Comparison of ENCODE assay signal across 1 cellular context in genomic region chr12:124512667-124513296, GRCh38.
TF ChIP-seq lines count a peak whose summit lies in the region.

No MANE protein-coding gene starts in this region.

TF ChIP-seq in HEK293, 187 proteins besides CTCF, POLR2A, EP300 and RAD21 (continued from another document and continues in another):
- no peak for TF ChIP-seq ZNF513 (tag by site-specific recombination; IDR thresholded peaks at IDR 0.05)
- no peak for TF ChIP-seq OVOL3 (tag by site-specific recombination; IDR thresholded peaks at IDR 0.05)
- TF ChIP-seq PATZ1 (tag by site-specific recombination; IDR thresholded peaks at IDR 0.05), result peak; percentile 49
- no peak for TF ChIP-seq ZBTB17 (tag by site-specific recombination; IDR thresholded peaks at IDR 0.05)
- no peak for TF ChIP-seq ZNF488 (tag by site-specific recombination; IDR thresholded peaks at IDR 0.05)
- no peak for TF ChIP-seq ELK4 (IDR thresholded peaks at IDR 0.05; ENCODE audit: borderline replicate concordance, low read depth, low read length)
- TF ChIP-seq ZNF292 (tag by site-specific recombination; IDR thresholded peaks at IDR 0.05; ENCODE audit: borderline replicate concordance, low read depth), result no peak
- TF ChIP-seq ZNF624 (tag by site-specific recombination; IDR thresholded peaks at IDR 0.05), result no peak
- peak; percentile 94 for TF ChIP-seq ZFP69B (tag by site-specific recombination; IDR thresholded peaks at IDR 0.05)
- no peak for TF ChIP-seq ZNF155 (tag by site-specific recombination; IDR thresholded peaks at IDR 0.05)
- TF ChIP-seq BCL6B (tag by site-specific recombination; IDR thresholded peaks at IDR 0.05), result no peak
- peak; percentile 73; the same call in 1 of the 2 replicates for TF ChIP-seq HIC1 (tag by site-specific recombination; IDR thresholded peaks at IDR 0.05)
- TF ChIP-seq ZNF26 (tag by site-specific recombination; IDR thresholded peaks at IDR 0.05), result no peak
- no peak for TF ChIP-seq ZBTB26 (tag by site-specific recombination; optimal IDR thresholded peaks at IDR 0.05)
- no peak for TF ChIP-seq SCRT1 (tag by site-specific recombination; IDR thresholded peaks at IDR 0.05; ENCODE audit: borderline replicate concordance)
- TF ChIP-seq ZNF670 (tag by site-specific recombination; IDR thresholded peaks at IDR 0.05; ENCODE audit: low read depth), result no peak
- TF ChIP-seq PRDM6 (tag by site-specific recombination; IDR thresholded peaks at IDR 0.05), result no peak
- no peak for TF ChIP-seq MYNN (tag by site-specific recombination; IDR thresholded peaks at IDR 0.05; ENCODE audit: borderline replicate concordance)
- TF ChIP-seq ZEB2 (tag by site-specific recombination; IDR thresholded peaks at IDR 0.05), result peak; percentile 16; the same call in 1 of the 2 replicates
- peak; percentile 95 for TF ChIP-seq ZFHX2 (tag by site-specific recombination; conservative IDR thresholded peaks at IDR 0.05)
- no peak for TF ChIP-seq PRDM2 (tag by site-specific recombination; IDR thresholded peaks at IDR 0.05; ENCODE audit: borderline replicate concordance)
- TF ChIP-seq ZNF223 (tag by site-specific recombination; IDR thresholded peaks at IDR 0.05), result no peak
- TF ChIP-seq OSR2 (tag by site-specific recombination; IDR thresholded peaks at IDR 0.05), result peak; percentile 62
- no peak for TF ChIP-seq ZNF623 (tag by site-specific recombination; IDR thresholded peaks at IDR 0.05)
- no peak for TF ChIP-seq ZNF776 (tag by site-specific recombination; IDR thresholded peaks at IDR 0.05; ENCODE audit: borderline replicate concordance)
- TF ChIP-seq ZNF175 (tag by site-specific recombination; IDR thresholded peaks at IDR 0.05), result no peak
- no peak for TF ChIP-seq MZF1 (tag by site-specific recombination; IDR thresholded peaks at IDR 0.05; ENCODE audit: borderline replicate concordance)
- no peak for TF ChIP-seq ZNF239 (tag by site-specific recombination; IDR thresholded peaks at IDR 0.05)
- no peak for TF ChIP-seq PBX3 (CRISPR knock-in tag; IDR thresholded peaks at IDR 0.05)
- no peak for TF ChIP-seq ZSCAN23 (tag by site-specific recombination; IDR thresholded peaks at IDR 0.05)
- TF ChIP-seq ZNF23 (tag by site-specific recombination; IDR thresholded peaks at IDR 0.05; ENCODE audit: borderline replicate concordance), result no peak
- no peak for TF ChIP-seq ZBTB6 (tag by site-specific recombination; IDR thresholded peaks at IDR 0.05)
- 0 out of 2 replicates have a peak, but pooled peaks have one; percentile 14 for TF ChIP-seq ZXDB (tag by site-specific recombination; IDR thresholded peaks at IDR 0.05)
